20 cellular contexts compared by ENCODE assay signal in genomic region chr3:38141173-38141951, GRCh38. TPM values are rescaled to one million over a fixed set of nuclear protein-coding genes. Genes with fewer than 3 reads are reported as not detected.
DNase-seq lines count a peak whose midpoint lies in the region; ATAC-seq and TF ChIP-seq lines count a peak whose summit lies in the region.
"Had no signal": no experiment of that assay in that cellular context is flagged by ENCODE, and none has a peak within 500 bp of the region (broad histone marks: within the 10 kb centered on the region; RNA-seq: fewer than 3 reads in every experiment).

No MANE protein-coding gene starts in this region.

- H3K9me3 Mint-ChIP-seq in activated CD4-positive, alpha-beta T cell treated with anti-CD3 and anti-CD28 coated beads, Interleukin-2, amount 10 ng/mL, durations not matched to agents 7 days and 5 days = peaks cover 11% of the 10 kb centered on the region
- H3K9me3 Mint-ChIP-seq in activated CD4-positive, alpha-beta T cell treated with anti-CD3 and anti-CD28 coated beads for 36 hours (ENCODE audit: low read depth) = peaks cover 7% of the 10 kb centered on the region
- peaks cover 0 to 12% (median 12%) of the 10 kb centered on the region in 5 donors for H3K9me3 Mint-ChIP-seq in CD8-positive, alpha-beta memory T cell
- H3K9me3 Mint-ChIP-seq in endodermal cell (no peaks in the 10 kb centered on the region), nephron (peaks cover 9% of the 10 kb centered on the region)

- H3K36me3 ChIP-seq in CD8-positive, alpha-beta memory T cell (ENCODE audit: insufficient read depth, low read length) = peaks cover 9% of the 10 kb centered on the region
- H3K36me3 ChIP-seq in endodermal cell (ENCODE audit: control insufficient read depth, insufficient read depth, low read length) = peaks cover 10% of the 10 kb centered on the region
- H3K36me3 ChIP-seq: thoracic aorta had no signal

- no peak overlapping the region for H3K4me3 ChIP-seq in CD8-positive, alpha-beta memory T cell (ENCODE audit: low read length)
- no peak overlapping the region for H3K4me3 ChIP-seq in endodermal cell (ENCODE audit: low read length)
- H3K4me3 ChIP-seq: thoracic aorta had no signal

- WGBS in endodermal cell (ENCODE audit: insufficient coverage in 1 of 2, insufficient read length in 1 of 2), 2 experiments = 91 to 100% methylated on average over 3 to 7 of the region's 7 CpGs

- ATAC-seq in activated CD4-positive, alpha-beta T cell treated with anti-CD3 and anti-CD28 coated beads for 36 hours = no peak
- no peak for ATAC-seq in HG03378 (IDR thresholded peaks at IDR 0.05; ENCODE audit: unreplicated experiment)
- ATAC-seq: left ventricle myocardium superior had no signal

- no peak for DNase-seq in activated CD4-positive, alpha-beta T cell treated with anti-CD3 and anti-CD28 coated beads, Interleukin-2, amount 10 ng/mL, durations not matched to agents 7 days and 5 days
- no peak for DNase-seq in activated CD4-positive, alpha-beta T cell treated with anti-CD3 and anti-CD28 coated beads for 36 hours
- DNase-seq in CD8-positive, alpha-beta memory T cell = no peak
- DNase-seq in endodermal cell = peak; percentile 43
- DNase-seq in iPS-NIHi7 (ENCODE audit: extremely low spot score) = no peak
- DNase-seq in NAMALWA (ENCODE audit: low spot score) = no peak
- DNase-seq: activated CD4-positive, CD25-positive, alpha-beta regulatory T cell; activated CD8-positive, alpha-beta memory T cell treated with anti-CD3 and anti-CD28 coated beads, Interleukin-2, amount 50 U/mL, for 4 hours; activated naive CD4-positive, alpha-beta T cell treated with anti-CD3 and anti-CD28 coated beads, Interleukin-2, amount 50 U/mL, for 16 hours; cortex of kidney; left ventricle myocardium superior; NCI-H1105 treated with DMSO at 0.1 percent for 48 hours; NCI-H2107; NCI-H526 treated with DMSO at 0.1 percent for 48 hours; SIG-M5 had no signal

- CTCF ChIA-PET in activated CD4-positive, alpha-beta T cell treated with anti-CD3 and anti-CD28 coated beads, Interleukin-2, amount 10 ng/mL, durations not matched to agents 7 days and 5 days (lab: Charles Lee) = interaction anchor here (1.0 to 1.7 kb wide), 4 partner anchors 8 to 24 kb away, joined by 3 to 4 read pairs (median 4); partner anchors contain the start of gene OXSR1
- CTCF ChIA-PET in activated CD4-positive, alpha-beta T cell treated with anti-CD3 and anti-CD28 coated beads for 36 hours (lab: Charles Lee) = interaction anchor here (0.5 to 1.1 kb wide), 4 partner anchors 13 to 514 kb away, joined by 3 to 5 read pairs (median 4); no protein-coding TSS in a partner anchor
- CTCF ChIA-PET in CD8-positive, alpha-beta memory T cell (lab: Charles Lee) = interaction anchor here (1.1 to 7.7 kb wide), 3 partner anchors 16 to 205 kb away, joined by 3 to 60 read pairs (median 3); partner anchors contain the start of genes OXSR1 and XYLB

- H3K36me3 Mint-ChIP-seq in activated CD4-positive, alpha-beta T cell treated with anti-CD3 and anti-CD28 coated beads, Interleukin-2, amount 10 ng/mL, durations not matched to agents 7 days and 5 days (ENCODE audit: low read depth) = peaks cover 48% of the 10 kb centered on the region
- peaks cover 25% of the 10 kb centered on the region for H3K36me3 Mint-ChIP-seq in activated CD4-positive, alpha-beta T cell treated with anti-CD3 and anti-CD28 coated beads for 36 hours (ENCODE audit: low read depth)
- H3K36me3 Mint-ChIP-seq in CD8-positive, alpha-beta memory T cell = peaks cover 10 to 41% (median 17%) of the 10 kb centered on the region in 3 donors
- H3K36me3 Mint-ChIP-seq in endodermal cell (ENCODE audit: low read depth) = peaks cover 12% of the 10 kb centered on the region
- peaks cover 7% of the 10 kb centered on the region for H3K36me3 Mint-ChIP-seq in nephron (ENCODE audit: low read depth)
- H3K36me3 Mint-ChIP-seq: brain had no signal

- H3K27ac ChIP-seq in CD8-positive, alpha-beta memory T cell (ENCODE audit: low read depth, low read length) = no peak overlapping the region
- H3K27ac ChIP-seq in endodermal cell (ENCODE audit: low read depth, low read length) = no peak overlapping the region
- H3K27ac ChIP-seq: C4-2B, thoracic aorta had no signal

- H3K27me3 ChIP-seq in CD8-positive, alpha-beta memory T cell (ENCODE audit: insufficient read depth, low read length, poor library complexity, severe bottlenecking) = no peaks in the 10 kb centered on the region
- no peaks in the 10 kb centered on the region for H3K27me3 ChIP-seq in endodermal cell (ENCODE audit: control insufficient read depth, insufficient read depth, low read length, poor library complexity, severe bottlenecking)

- H3K27ac Mint-ChIP-seq in activated CD4-positive, alpha-beta T cell treated with anti-CD3 and anti-CD28 coated beads, Interleukin-2, amount 10 ng/mL, durations not matched to agents 7 days and 5 days = peak overlapping the region; percentile 36
- H3K27ac Mint-ChIP-seq in activated CD4-positive, alpha-beta T cell treated with anti-CD3 and anti-CD28 coated beads for 36 hours = no peak overlapping the region
- peak overlapping the region; percentile 10 to 93 (median 68) for H3K27ac Mint-ChIP-seq in CD8-positive, alpha-beta memory T cell
- no peak overlapping the region for H3K27ac Mint-ChIP-seq in endodermal cell
- H3K27ac Mint-ChIP-seq in nephron = no peak overlapping the region
- H3K27ac Mint-ChIP-seq: brain had no signal

- H3K27me3 Mint-ChIP-seq in activated CD4-positive, alpha-beta T cell treated with anti-CD3 and anti-CD28 coated beads, Interleukin-2, amount 10 ng/mL, durations not matched to agents 7 days and 5 days = no peaks in the 10 kb centered on the region
- H3K27me3 Mint-ChIP-seq in activated CD4-positive, alpha-beta T cell treated with anti-CD3 and anti-CD28 coated beads for 36 hours = no peaks in the 10 kb centered on the region
- H3K27me3 Mint-ChIP-seq in CD8-positive, alpha-beta memory T cell = peaks cover 0 to 2% of the 10 kb centered on the region in 2 donors
- H3K27me3 Mint-ChIP-seq in endodermal cell (ENCODE audit: insufficient read depth) (peaks cover 4% of the 10 kb centered on the region), nephron (ENCODE audit: low read depth) (no peaks in the 10 kb centered on the region)

- intact Hi-C loops in activated CD4-positive, alpha-beta T cell treated with anti-CD3 and anti-CD28 coated beads for 36 hours (cut with DNase I, micrococcal nuclease) = no loop called here

- H3K9me3 ChIP-seq in CD8-positive, alpha-beta memory T cell (ENCODE audit: low read length) = peaks cover 5% of the 10 kb centered on the region
- H3K9me3 ChIP-seq in endodermal cell (ENCODE audit: control insufficient read depth, low read length) = peaks cover 5% of the 10 kb centered on the region
- H3K9me3 ChIP-seq: thoracic aorta had no signal

- TF ChIP-seq CTCF in endodermal cell (conservative IDR thresholded peaks at IDR 0.05) (no peak), nephron (IDR thresholded peaks at IDR 0.05; ENCODE audit: unreplicated experiment in 3 of 3) (no peak)

- H3K4me1 ChIP-seq in CD8-positive, alpha-beta memory T cell (ENCODE audit: insufficient read depth, low read length) = peaks cover 28% of the 10 kb centered on the region
- peaks cover 9% of the 10 kb centered on the region for H3K4me1 ChIP-seq in endodermal cell (ENCODE audit: control insufficient read depth, insufficient read depth, low read length)

- H3K9ac ChIP-seq in endodermal cell (ENCODE audit: extremely low read depth, low read length, poor library complexity, severe bottlenecking) = no peak overlapping the region

- POLR2A ChIA-PET in activated CD4-positive, alpha-beta T cell treated with anti-CD3 and anti-CD28 coated beads, Interleukin-2, amount 10 ng/mL, durations not matched to agents 7 days and 5 days (lab: Charles Lee) = no interaction called here
- POLR2A ChIA-PET in activated CD4-positive, alpha-beta T cell treated with anti-CD3 and anti-CD28 coated beads for 36 hours (lab: Charles Lee) = interaction anchor here (0.5 to 1.2 kb wide), 5 partner anchors 11 to 27 kb away, joined by 3 to 5 read pairs (median 3); partner anchors contain the start of gene OXSR1
- POLR2A ChIA-PET in CD8-positive, alpha-beta memory T cell (lab: Charles Lee) = no interaction called here

- H3K4me3 Mint-ChIP-seq in activated CD4-positive, alpha-beta T cell treated with anti-CD3 and anti-CD28 coated beads, Interleukin-2, amount 10 ng/mL, durations not matched to agents 7 days and 5 days = no peak overlapping the region
- H3K4me3 Mint-ChIP-seq in activated CD4-positive, alpha-beta T cell treated with anti-CD3 and anti-CD28 coated beads for 36 hours = no peak overlapping the region
- peak overlapping the region in 6 of 7 donors; percentile 29 to 99 (median 56) for H3K4me3 Mint-ChIP-seq in CD8-positive, alpha-beta memory T cell
- H3K4me3 Mint-ChIP-seq in endodermal cell (no peak overlapping the region), nephron (peak overlapping the region; percentile 49 to 73 (median 72))

- peaks cover 41% of the 10 kb centered on the region for H3K4me1 Mint-ChIP-seq in activated CD4-positive, alpha-beta T cell treated with anti-CD3 and anti-CD28 coated beads, Interleukin-2, amount 10 ng/mL, durations not matched to agents 7 days and 5 days
- peaks cover 30% of the 10 kb centered on the region for H3K4me1 Mint-ChIP-seq in activated CD4-positive, alpha-beta T cell treated with anti-CD3 and anti-CD28 coated beads for 36 hours
- peaks cover 39 to 46% (median 44%) of the 10 kb centered on the region in 3 donors for H3K4me1 Mint-ChIP-seq in CD8-positive, alpha-beta memory T cell
- H3K4me1 Mint-ChIP-seq in endodermal cell (peaks cover 17% of the 10 kb centered on the region), nephron (peaks cover 21% of the 10 kb centered on the region)

RNA-seq across cellular contexts. Expression of gene MYD88, which starts 2.9 kb away (rescaled TPM):
- 10 to 100 TPM; 74.1 to 91.1 TPM for total RNA-seq in activated CD4-positive, alpha-beta T cell treated with anti-CD3 and anti-CD28 coated beads, Interleukin-2, amount 10 ng/mL, durations not matched to agents 7 days and 5 days
- 10 to 100 TPM; 32.8 to 33.1 TPM for total RNA-seq in activated CD4-positive, alpha-beta T cell treated with anti-CD3 and anti-CD28 coated beads for 36 hours
- total RNA-seq in CD8-positive, alpha-beta memory T cell = 10 to 100 TPM; 32.9 to 35.9 TPM
- 108 TPM for polyA plus RNA-seq in CD8-positive, alpha-beta memory T cell
- total RNA-seq in endodermal cell = 10 to 100 TPM; 16.2 to 18.8 TPM
- 21.5 TPM for polyA plus RNA-seq in endodermal cell (2013, experiment 1 of 2)
- polyA plus RNA-seq in endodermal cell (2013, experiment 2 of 2) = 22.1 TPM

RNA-seq across cellular contexts. Expression of gene ACAA1, which starts 4.4 kb away (rescaled TPM):
- total RNA-seq in activated CD4-positive, alpha-beta T cell treated with anti-CD3 and anti-CD28 coated beads, Interleukin-2, amount 10 ng/mL, durations not matched to agents 7 days and 5 days = 100 to 1,000 TPM in 1 of 2 experiments, 10 to 100 TPM in 1; 93.8 to 114 TPM
- total RNA-seq in activated CD4-positive, alpha-beta T cell treated with anti-CD3 and anti-CD28 coated beads for 36 hours = 10 to 100 TPM; 52.2 to 64.6 TPM
- 10 to 100 TPM; 67.1 to 67.4 TPM for total RNA-seq in CD8-positive, alpha-beta memory T cell
- 49.0 TPM for polyA plus RNA-seq in CD8-positive, alpha-beta memory T cell
- total RNA-seq in endodermal cell = 10 to 100 TPM; 40.1 to 43.7 TPM
- 26.1 TPM for polyA plus RNA-seq in endodermal cell (2013, experiment 1 of 2)
- 20.7 TPM for polyA plus RNA-seq in endodermal cell (2013, experiment 2 of 2)

RNA-seq across cellular contexts. Expression of gene OXSR1, which starts 24.0 kb away (rescaled TPM):
- total RNA-seq in activated CD4-positive, alpha-beta T cell treated with anti-CD3 and anti-CD28 coated beads, Interleukin-2, amount 10 ng/mL, durations not matched to agents 7 days and 5 days = 10 to 100 TPM; 52.4 to 57.3 TPM
- total RNA-seq in activated CD4-positive, alpha-beta T cell treated with anti-CD3 and anti-CD28 coated beads for 36 hours = 10 to 100 TPM; 53.7 to 56.0 TPM
- total RNA-seq in CD8-positive, alpha-beta memory T cell = 10 to 100 TPM; 56.3 to 60.0 TPM
- polyA plus RNA-seq in CD8-positive, alpha-beta memory T cell = 16.4 TPM
- 10 to 100 TPM; 41.9 to 55.5 TPM for total RNA-seq in endodermal cell
- 51.1 TPM for polyA plus RNA-seq in endodermal cell (2013, experiment 1 of 2)
- polyA plus RNA-seq in endodermal cell (2013, experiment 2 of 2) = 48.7 TPM

Comparison
In these comparisons a context has a peak if more than half of its experiments do, and no peak if none do; other contexts are left out.
1. H3K27ac Mint-ChIP-seq: peak in activated CD4-positive, alpha-beta T cell treated with anti-CD3 and anti-CD28 coated beads, Interleukin-2, amount 10 ng/mL, durations not matched to agents 7 days and 5 days (single experiment) and CD8-positive, alpha-beta memory T cell (8 of 8); none in activated CD4-positive, alpha-beta T cell treated with anti-CD3 and anti-CD28 coated beads for 36 hours (single experiment), endodermal cell (single experiment) and nephron (0 of 3).
2. H3K4me3 Mint-ChIP-seq: peak in CD8-positive, alpha-beta memory T cell (6 of 7) and nephron (3 of 3); none in activated CD4-positive, alpha-beta T cell treated with anti-CD3 and anti-CD28 coated beads, Interleukin-2, amount 10 ng/mL, durations not matched to agents 7 days and 5 days (single experiment), activated CD4-positive, alpha-beta T cell treated with anti-CD3 and anti-CD28 coated beads for 36 hours (single experiment) and endodermal cell (single experiment).